ENCODE assay signal across 1 cellular context in the genomic region with DNA sequence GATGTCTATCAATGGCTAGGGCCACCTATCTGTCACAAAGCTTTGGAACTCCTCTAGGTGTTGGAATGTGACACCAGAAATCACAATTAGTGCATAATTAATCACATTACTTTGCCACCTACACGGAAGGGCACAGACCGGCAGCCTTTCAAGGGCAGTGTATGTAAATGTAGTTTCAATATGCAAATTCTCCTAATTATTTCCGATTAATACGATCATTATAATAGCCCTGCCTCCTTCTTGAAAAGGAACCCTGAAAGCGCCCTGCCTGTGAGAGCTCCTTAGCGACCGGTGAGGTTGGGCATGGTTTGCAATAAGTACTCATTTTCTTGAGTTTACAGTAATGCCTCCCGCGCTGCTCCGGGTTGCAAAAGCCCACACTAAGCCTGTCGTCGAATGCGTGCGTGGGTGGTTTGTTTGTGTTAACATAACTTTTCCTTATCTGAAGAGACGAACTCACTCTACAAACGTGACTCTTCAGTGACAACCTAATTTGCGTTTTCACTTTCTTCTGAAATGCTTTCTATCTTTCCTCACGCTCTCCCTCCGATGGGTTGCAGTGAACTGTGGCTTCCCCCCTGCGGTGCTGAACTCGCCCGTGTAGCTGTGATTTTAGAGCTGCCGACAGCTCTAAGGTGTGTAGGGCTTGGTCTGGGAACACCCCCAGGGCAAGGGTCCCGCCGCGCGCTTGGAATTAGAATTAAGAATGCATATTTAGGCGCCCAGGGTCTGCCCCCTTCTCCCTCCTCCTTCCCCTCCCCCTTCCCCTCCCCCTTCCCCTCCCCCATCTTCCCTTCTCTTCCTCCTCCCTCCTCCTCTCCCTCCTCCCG.
TF ChIP-seq lines count a peak whose summit lies in the region.

No MANE protein-coding gene starts in this region.

TF ChIP-seq in H1, 55 proteins besides CTCF, POLR2A, EP300 and RAD21:
- TF ChIP-seq NANOG (IDR thresholded peaks at IDR 0.05; ENCODE audit: insufficient read depth, low read depth, low read length, poor library complexity, severe bottlenecking) (no peak), SRF (IDR thresholded peaks at IDR 0.05; ENCODE audit: low read depth, low read length) (no peak), FOSL1 (IDR thresholded peaks at IDR 0.05; ENCODE audit: insufficient read depth, low read depth, low read length) (no peak), KDM5A (IDR thresholded peaks at IDR 0.05; ENCODE audit: low read length) (no peak), USF2 (IDR thresholded peaks at IDR 0.05; ENCODE audit: low read length) (no peak), NRF1 (IDR thresholded peaks at IDR 0.05; ENCODE audit: low read depth, low read length) (no peak), RNF2 (IDR thresholded peaks at IDR 0.05; ENCODE audit: borderline replicate concordance, low read depth, low read length, missing control alignments, poor library complexity, severe bottlenecking) (no peak), SP1 (IDR thresholded peaks at IDR 0.05; ENCODE audit: low read depth, low read length) (no peak), E2F6 (IDR thresholded peaks at IDR 0.05) (no peak), SAP30 (IDR thresholded peaks at IDR 0.05; ENCODE audit: insufficient read depth, insufficient replicate concordance, low read length) (no peak), PHF8 (conservative IDR thresholded peaks at IDR 0.05; ENCODE audit: low read depth, low read length) (0 out of 2 replicates have a peak, but pooled peaks have one; percentile 16), HDAC2 (IDR thresholded peaks at IDR 0.05; ENCODE audit: borderline replicate concordance in 1 of 2, low read depth in 2 of 2, low read length in 2 of 2) (peak in 1 of 2 experiments; percentile 40; a peak in 1 of 4 replicates), SUZ12 (IDR thresholded peaks at IDR 0.05; ENCODE audit: low read length) (no peak), BACH1 (IDR thresholded peaks at IDR 0.05; ENCODE audit: low read length) (no peak), RFX5 (IDR thresholded peaks at IDR 0.05; ENCODE audit: borderline replicate concordance, low read depth, low read length) (no peak), YY1 (IDR thresholded peaks at IDR 0.05; ENCODE audit: low read depth, low read length) (no peak), POLR2AphosphoS5 (IDR thresholded peaks at IDR 0.05; ENCODE audit: low read depth, low read length) (no peak), TAF7 (optimal IDR thresholded peaks at IDR 0.05; ENCODE audit: borderline replicate concordance, low read depth, low read length) (no peak), RXRA (IDR thresholded peaks at IDR 0.05; ENCODE audit: insufficient read depth, low read depth, low read length) (no peak), CEBPB (IDR thresholded peaks at IDR 0.05; ENCODE audit: low read depth, low read length) (no peak), CBX5 (IDR thresholded peaks at IDR 0.05; ENCODE audit: low read depth, low read length) (no peak), CBX8 (IDR thresholded peaks at IDR 0.05; ENCODE audit: borderline replicate concordance, low read depth, low read length) (no peak), POU5F1 (IDR thresholded peaks at IDR 0.05; ENCODE audit: low read depth, low read length) (no peak), KDM1A (IDR thresholded peaks at IDR 0.05; ENCODE audit: borderline replicate concordance, low read length) (peak; percentile 84; the same call in 1 of the 2 replicates), CREB1 (IDR thresholded peaks at IDR 0.05) (no peak), TAF1 (IDR thresholded peaks at IDR 0.05; ENCODE audit: low read depth, low read length) (no peak), RBBP5 (IDR thresholded peaks at IDR 0.05; ENCODE audit: borderline replicate concordance, low read depth, low read length) (no peak), TEAD4 (IDR thresholded peaks at IDR 0.05; ENCODE audit: low read depth, low read length) (0 out of 2 replicates have a peak, but pooled peaks have one; percentile 13), JUND (IDR thresholded peaks at IDR 0.05; ENCODE audit: low read length) (no peak), TCF12 (IDR thresholded peaks at IDR 0.05; ENCODE audit: low read depth, low read length) (no peak), ASH2L (IDR thresholded peaks at IDR 0.05; ENCODE audit: low read length) (peak; percentile 24), GABPA (IDR thresholded peaks at IDR 0.05; ENCODE audit: borderline replicate concordance, insufficient read depth, low read length) (no peak), MAFK (IDR thresholded peaks at IDR 0.05; ENCODE audit: low read depth, low read length) (no peak), CHD2 (IDR thresholded peaks at IDR 0.05; ENCODE audit: low read length) (no peak), SIX5 (IDR thresholded peaks at IDR 0.05; ENCODE audit: low read depth, low read length) (no peak), BRCA1 (IDR thresholded peaks at IDR 0.05; ENCODE audit: low read depth, low read length) (no peak), SIN3A (conservative IDR thresholded peaks at IDR 0.05 in 1 of 2, IDR thresholded peaks at IDR 0.05 in 1 of 2; ENCODE audit: low read depth in 1 of 2, low read length in 2 of 2) (no peak), CHD7 (IDR thresholded peaks at IDR 0.05; ENCODE audit: insufficient replicate concordance, low read length) (no peak), KDM4A (IDR thresholded peaks at IDR 0.05; ENCODE audit: low read depth, low read length, severe bottlenecking) (peak; percentile 38)
- TF ChIP-seq, protein P1, sequence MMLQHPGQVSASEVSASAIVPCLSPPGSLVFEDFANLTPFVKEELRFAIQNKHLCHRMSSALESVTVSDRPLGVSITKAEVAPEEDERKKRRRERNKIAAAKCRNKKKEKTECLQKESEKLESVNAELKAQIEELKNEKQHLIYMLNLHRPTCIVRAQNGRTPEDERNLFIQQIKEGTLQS (IDR thresholded peaks at IDR 0.05; ENCODE audit: insufficient read depth, low read depth, low read length): no peak
- TF ChIP-seq, protein P2, sequence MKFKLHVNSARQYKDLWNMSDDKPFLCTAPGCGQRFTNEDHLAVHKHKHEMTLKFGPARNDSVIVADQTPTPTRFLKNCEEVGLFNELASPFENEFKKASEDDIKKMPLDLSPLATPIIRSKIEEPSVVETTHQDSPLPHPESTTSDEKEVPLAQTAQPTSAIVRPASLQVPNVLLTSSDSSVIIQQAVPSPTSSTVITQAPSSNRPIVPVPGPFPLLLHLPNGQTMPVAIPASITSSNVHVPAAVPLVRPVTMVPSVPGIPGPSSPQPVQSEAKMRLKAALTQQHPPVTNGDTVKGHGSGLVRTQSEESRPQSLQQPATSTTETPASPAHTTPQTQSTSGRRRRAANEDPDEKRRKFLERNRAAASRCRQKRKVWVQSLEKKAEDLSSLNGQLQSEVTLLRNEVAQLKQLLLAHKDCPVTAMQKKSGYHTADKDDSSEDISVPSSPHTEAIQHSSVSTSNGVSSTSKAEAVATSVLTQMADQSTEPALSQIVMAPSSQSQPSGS (IDR thresholded peaks at IDR 0.05; ENCODE audit: low read length): no peak
